ENCODE assay signal across 1 cellular context in the genomic region with DNA sequence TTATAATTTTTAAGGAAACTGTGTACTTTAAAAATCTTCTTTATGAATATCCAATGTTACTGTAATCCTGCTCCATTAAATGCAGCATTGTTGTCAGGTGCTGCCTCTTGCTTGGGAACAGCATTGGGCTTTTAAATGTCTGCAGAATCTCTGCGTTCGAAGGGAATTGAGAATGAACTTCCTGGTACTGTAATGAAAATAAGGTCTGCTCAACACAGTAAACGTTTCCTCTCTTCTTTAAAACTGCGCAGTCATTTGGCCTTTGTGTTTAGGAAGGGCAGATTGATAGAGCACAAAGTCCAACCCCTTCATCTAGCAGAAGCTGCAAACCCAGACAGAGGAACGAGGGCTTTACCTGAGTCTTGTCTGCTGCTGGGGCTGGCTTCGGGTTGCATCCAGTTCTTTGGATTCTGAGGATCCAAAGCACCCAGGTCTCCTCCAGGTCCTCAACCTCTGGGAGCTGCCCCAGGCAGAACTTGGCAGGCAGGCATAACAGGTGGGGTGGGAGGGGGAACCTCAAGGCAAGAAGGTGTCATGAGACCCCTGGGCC.
A peak's percentile ranks its signal among the peaks of the same experiment; 100 is the strongest.
TF ChIP-seq lines count a peak whose summit lies in the region.

No MANE protein-coding gene starts in this region.

TF ChIP-seq in HepG2, 621 proteins besides CTCF, POLR2A, EP300 and RAD21 (continued from another document):
- TF ChIP-seq, protein P1, sequence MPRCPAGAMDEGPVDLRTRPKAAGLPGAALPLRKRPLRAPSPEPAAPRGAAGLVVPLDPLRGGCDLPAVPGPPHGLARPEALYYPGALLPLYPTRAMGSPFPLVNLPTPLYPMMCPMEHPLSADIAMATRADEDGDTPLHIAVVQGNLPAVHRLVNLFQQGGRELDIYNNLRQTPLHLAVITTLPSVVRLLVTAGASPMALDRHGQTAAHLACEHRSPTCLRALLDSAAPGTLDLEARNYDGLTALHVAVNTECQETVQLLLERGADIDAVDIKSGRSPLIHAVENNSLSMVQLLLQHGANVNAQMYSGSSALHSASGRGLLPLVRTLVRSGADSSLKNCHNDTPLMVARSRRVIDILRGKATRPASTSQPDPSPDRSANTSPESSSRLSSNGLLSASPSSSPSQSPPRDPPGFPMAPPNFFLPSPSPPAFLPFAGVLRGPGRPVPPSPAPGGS (CRISPR knock-in tag; IDR thresholded peaks at IDR 0.05), result peak; percentile 20; the same call in 1 of the 2 replicates
- TF ChIP-seq ZNF274 (CRISPR knock-in tag; IDR thresholded peaks at IDR 0.05), result no peak
- TF ChIP-seq, protein P2, sequence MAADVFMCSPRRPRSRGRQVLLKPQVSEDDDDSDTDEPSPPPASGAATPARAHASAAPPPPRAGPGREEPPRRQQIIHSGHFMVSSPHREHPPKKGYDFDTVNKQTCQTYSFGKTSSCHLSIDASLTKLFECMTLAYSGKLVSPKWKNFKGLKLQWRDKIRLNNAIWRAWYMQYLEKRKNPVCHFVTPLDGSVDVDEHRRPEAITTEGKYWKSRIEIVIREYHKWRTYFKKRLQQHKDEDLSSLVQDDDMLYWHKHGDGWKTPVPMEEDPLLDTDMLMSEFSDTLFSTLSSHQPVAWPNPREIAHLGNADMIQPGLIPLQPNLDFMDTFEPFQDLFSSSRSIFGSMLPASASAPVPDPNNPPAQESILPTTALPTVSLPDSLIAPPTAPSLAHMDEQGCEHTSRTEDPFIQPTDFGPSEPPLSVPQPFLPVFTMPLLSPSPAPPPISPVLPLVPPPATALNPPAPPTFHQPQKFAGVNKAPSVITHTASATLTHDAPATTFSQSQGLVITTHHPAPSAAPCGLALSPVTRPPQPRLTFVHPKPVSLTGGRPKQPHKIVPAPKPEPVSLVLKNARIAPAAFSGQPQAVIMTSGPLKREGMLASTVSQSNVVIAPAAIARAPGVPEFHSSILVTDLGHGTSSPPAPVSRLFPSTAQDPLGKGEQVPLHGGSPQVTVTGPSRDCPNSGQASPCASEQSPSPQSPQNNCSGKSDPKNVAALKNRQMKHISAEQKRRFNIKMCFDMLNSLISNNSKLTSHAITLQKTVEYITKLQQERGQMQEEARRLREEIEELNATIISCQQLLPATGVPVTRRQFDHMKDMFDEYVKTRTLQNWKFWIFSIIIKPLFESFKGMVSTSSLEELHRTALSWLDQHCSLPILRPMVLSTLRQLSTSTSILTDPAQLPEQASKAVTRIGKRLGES (CRISPR knock-in tag; IDR thresholded peaks at IDR 0.05; ENCODE audit: borderline replicate concordance), result no peak
- TF ChIP-seq ZNF768 (CRISPR knock-in tag; IDR thresholded peaks at IDR 0.05), result no peak
- TF ChIP-seq, protein P3, sequence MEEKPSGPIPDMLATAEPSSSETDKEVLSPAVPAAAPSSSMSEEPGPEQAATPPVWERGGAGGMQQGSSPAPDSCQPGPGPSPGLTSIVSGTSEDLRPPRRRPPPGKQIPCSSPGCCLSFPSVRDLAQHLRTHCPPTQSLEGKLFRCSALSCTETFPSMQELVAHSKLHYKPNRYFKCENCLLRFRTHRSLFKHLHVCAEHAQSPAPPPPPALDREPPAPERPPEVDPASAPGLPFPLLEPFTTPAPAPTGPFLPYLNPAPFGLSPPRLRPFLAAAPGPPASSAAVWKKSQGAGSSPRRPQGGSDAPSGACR (CRISPR knock-in tag; IDR thresholded peaks at IDR 0.05), result no peak
- TF ChIP-seq, protein P4, sequence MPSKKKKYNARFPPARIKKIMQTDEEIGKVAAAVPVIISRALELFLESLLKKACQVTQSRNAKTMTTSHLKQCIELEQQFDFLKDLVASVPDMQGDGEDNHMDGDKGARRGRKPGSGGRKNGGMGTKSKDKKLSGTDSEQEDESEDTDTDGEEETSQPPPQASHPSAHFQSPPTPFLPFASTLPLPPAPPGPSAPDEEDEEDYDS (CRISPR knock-in tag; IDR thresholded peaks at IDR 0.05), result peak; percentile 77
- TF ChIP-seq HNRNPLL (IDR thresholded peaks at IDR 0.05; ENCODE audit: low read depth, low read length, poor library complexity, severe bottlenecking), result no peak
- TF ChIP-seq SRF (IDR thresholded peaks at IDR 0.05; ENCODE audit: low read depth, low read length), result no peak
- TF ChIP-seq LCORL (IDR thresholded peaks at IDR 0.05), result no peak
- peak; percentile 37; the same call in 1 of the 2 replicates for TF ChIP-seq LCORL (CRISPR knock-in tag; IDR thresholded peaks at IDR 0.05)
- no peak for TF ChIP-seq NONO (IDR thresholded peaks at IDR 0.05)
- TF ChIP-seq NONO (CRISPR knock-in tag; conservative IDR thresholded peaks at IDR 0.05), result no peak
- TF ChIP-seq SOX5 (CRISPR knock-in tag; IDR thresholded peaks at IDR 0.05; ENCODE audit: borderline replicate concordance), result peak; percentile 83; the same call in 1 of the 2 replicates
- TF ChIP-seq, protein P5, sequence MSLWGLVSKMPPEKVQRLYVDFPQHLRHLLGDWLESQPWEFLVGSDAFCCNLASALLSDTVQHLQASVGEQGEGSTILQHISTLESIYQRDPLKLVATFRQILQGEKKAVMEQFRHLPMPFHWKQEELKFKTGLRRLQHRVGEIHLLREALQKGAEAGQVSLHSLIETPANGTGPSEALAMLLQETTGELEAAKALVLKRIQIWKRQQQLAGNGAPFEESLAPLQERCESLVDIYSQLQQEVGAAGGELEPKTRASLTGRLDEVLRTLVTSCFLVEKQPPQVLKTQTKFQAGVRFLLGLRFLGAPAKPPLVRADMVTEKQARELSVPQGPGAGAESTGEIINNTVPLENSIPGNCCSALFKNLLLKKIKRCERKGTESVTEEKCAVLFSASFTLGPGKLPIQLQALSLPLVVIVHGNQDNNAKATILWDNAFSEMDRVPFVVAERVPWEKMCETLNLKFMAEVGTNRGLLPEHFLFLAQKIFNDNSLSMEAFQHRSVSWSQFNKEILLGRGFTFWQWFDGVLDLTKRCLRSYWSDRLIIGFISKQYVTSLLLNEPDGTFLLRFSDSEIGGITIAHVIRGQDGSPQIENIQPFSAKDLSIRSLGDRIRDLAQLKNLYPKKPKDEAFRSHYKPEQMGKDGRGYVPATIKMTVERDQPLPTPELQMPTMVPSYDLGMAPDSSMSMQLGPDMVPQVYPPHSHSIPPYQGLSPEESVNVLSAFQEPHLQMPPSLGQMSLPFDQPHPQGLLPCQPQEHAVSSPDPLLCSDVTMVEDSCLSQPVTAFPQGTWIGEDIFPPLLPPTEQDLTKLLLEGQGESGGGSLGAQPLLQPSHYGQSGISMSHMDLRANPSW (CRISPR knock-in tag; IDR thresholded peaks at IDR 0.05; ENCODE audit: borderline replicate concordance), result no peak
- peak; percentile 85 for TF ChIP-seq SAP130 (CRISPR knock-in tag; IDR thresholded peaks at IDR 0.05; ENCODE audit: low read depth)
- TF ChIP-seq, protein P6, sequence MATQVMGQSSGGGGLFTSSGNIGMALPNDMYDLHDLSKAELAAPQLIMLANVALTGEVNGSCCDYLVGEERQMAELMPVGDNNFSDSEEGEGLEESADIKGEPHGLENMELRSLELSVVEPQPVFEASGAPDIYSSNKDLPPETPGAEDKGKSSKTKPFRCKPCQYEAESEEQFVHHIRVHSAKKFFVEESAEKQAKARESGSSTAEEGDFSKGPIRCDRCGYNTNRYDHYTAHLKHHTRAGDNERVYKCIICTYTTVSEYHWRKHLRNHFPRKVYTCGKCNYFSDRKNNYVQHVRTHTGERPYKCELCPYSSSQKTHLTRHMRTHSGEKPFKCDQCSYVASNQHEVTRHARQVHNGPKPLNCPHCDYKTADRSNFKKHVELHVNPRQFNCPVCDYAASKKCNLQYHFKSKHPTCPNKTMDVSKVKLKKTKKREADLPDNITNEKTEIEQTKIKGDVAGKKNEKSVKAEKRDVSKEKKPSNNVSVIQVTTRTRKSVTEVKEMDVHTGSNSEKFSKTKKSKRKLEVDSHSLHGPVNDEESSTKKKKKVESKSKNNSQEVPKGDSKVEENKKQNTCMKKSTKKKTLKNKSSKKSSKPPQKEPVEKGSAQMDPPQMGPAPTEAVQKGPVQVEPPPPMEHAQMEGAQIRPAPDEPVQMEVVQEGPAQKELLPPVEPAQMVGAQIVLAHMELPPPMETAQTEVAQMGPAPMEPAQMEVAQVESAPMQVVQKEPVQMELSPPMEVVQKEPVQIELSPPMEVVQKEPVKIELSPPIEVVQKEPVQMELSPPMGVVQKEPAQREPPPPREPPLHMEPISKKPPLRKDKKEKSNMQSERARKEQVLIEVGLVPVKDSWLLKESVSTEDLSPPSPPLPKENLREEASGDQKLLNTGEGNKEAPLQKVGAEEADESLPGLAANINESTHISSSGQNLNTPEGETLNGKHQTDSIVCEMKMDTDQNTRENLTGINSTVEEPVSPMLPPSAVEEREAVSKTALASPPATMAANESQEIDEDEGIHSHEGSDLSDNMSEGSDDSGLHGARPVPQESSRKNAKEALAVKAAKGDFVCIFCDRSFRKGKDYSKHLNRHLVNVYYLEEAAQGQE (IDR thresholded peaks at IDR 0.05; ENCODE audit: borderline replicate concordance in 1 of 2, low read depth in 1 of 2, low read length in 2 of 2), result peak in 1 of 2 experiments; percentile 47; a peak in 1 of 4 replicates
- peak; percentile 67; the same call in 1 of the 2 replicates for TF ChIP-seq TARDBP (CRISPR knock-in tag; IDR thresholded peaks at IDR 0.05)
- TF ChIP-seq RFXANK (CRISPR knock-in tag; IDR thresholded peaks at IDR 0.05), result no peak
- TF ChIP-seq MEF2D (CRISPR knock-in tag; IDR thresholded peaks at IDR 0.05), result peak; percentile 77; the same call in 1 of the 2 replicates
- no peak for TF ChIP-seq SUZ12 (IDR thresholded peaks at IDR 0.05; ENCODE audit: low read depth, low read length)
- peak; percentile 68; the same call in 1 of the 2 replicates for TF ChIP-seq NFE2L1 (CRISPR knock-in tag; IDR thresholded peaks at IDR 0.05; ENCODE audit: borderline replicate concordance)
- no peak for TF ChIP-seq ZFP36 (IDR thresholded peaks at IDR 0.05; ENCODE audit: borderline replicate concordance, low read depth, low read length, partially characterized antibody)
- no peak for TF ChIP-seq SMARCC2 (IDR thresholded peaks at IDR 0.05)
- TF ChIP-seq DMAP1 (CRISPR knock-in tag; IDR thresholded peaks at IDR 0.05), result peak; percentile 79
- TF ChIP-seq DNMT1 (CRISPR knock-in tag; IDR thresholded peaks at IDR 0.05), result no peak
- no peak; the same call in 1 of the 2 replicates for TF ChIP-seq KLF9 (CRISPR knock-in tag; IDR thresholded peaks at IDR 0.05; ENCODE audit: low read depth)
- no peak for TF ChIP-seq ZNF44 (CRISPR knock-in tag; IDR thresholded peaks at IDR 0.05)
- no peak for TF ChIP-seq KLF11 (CRISPR knock-in tag; IDR thresholded peaks at IDR 0.05)
- no peak for TF ChIP-seq ZNF143 (CRISPR knock-in tag; IDR thresholded peaks at IDR 0.05)
- no peak for TF ChIP-seq MYC (CRISPR knock-in tag; IDR thresholded peaks at IDR 0.05; ENCODE audit: borderline replicate concordance)
- TF ChIP-seq NCOA2 (CRISPR knock-in tag; IDR thresholded peaks at IDR 0.05), result peak; percentile 74
- TF ChIP-seq MTA3 (CRISPR knock-in tag; IDR thresholded peaks at IDR 0.05), result no peak
- TF ChIP-seq GABPA (IDR thresholded peaks at IDR 0.05; ENCODE audit: low read depth, low read length), result no peak
- TF ChIP-seq GABPA (CRISPR knock-in tag; IDR thresholded peaks at IDR 0.05; ENCODE audit: low read depth), result no peak
- TF ChIP-seq KLF12 (CRISPR knock-in tag; IDR thresholded peaks at IDR 0.05; ENCODE audit: borderline replicate concordance), result no peak
- no peak for TF ChIP-seq ZNF543 (CRISPR knock-in tag; IDR thresholded peaks at IDR 0.05)
- peak; percentile 13; the same call in 1 of the 2 replicates for TF ChIP-seq ZNF460 (CRISPR knock-in tag; IDR thresholded peaks at IDR 0.05; ENCODE audit: borderline replicate concordance)
- TF ChIP-seq ELF4 (CRISPR knock-in tag; IDR thresholded peaks at IDR 0.05; ENCODE audit: borderline replicate concordance), result peak; percentile 83; the same call in 1 of the 2 replicates
- TF ChIP-seq ASH2L (IDR thresholded peaks at IDR 0.05; ENCODE audit: insufficient read length, low read depth, low read length), result peak; percentile 90
- TF ChIP-seq ZNF549 (CRISPR knock-in tag; IDR thresholded peaks at IDR 0.05), result no peak
- TF ChIP-seq, protein P7, sequence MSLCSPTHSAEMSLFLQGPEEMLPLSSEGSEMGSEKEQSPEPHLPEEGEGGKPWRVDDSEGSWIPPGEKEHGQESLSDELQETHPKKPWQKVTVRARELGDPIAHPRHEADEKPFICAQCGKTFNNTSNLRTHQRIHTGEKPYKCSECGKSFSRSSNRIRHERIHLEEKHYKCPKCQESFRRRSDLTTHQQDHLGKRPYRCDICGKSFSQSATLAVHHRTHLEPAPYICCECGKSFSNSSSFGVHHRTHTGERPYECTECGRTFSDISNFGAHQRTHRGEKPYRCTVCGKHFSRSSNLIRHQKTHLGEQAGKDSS (CRISPR knock-in tag; IDR thresholded peaks at IDR 0.05; ENCODE audit: borderline replicate concordance, low read depth), result no peak
- TF ChIP-seq, protein P8, sequence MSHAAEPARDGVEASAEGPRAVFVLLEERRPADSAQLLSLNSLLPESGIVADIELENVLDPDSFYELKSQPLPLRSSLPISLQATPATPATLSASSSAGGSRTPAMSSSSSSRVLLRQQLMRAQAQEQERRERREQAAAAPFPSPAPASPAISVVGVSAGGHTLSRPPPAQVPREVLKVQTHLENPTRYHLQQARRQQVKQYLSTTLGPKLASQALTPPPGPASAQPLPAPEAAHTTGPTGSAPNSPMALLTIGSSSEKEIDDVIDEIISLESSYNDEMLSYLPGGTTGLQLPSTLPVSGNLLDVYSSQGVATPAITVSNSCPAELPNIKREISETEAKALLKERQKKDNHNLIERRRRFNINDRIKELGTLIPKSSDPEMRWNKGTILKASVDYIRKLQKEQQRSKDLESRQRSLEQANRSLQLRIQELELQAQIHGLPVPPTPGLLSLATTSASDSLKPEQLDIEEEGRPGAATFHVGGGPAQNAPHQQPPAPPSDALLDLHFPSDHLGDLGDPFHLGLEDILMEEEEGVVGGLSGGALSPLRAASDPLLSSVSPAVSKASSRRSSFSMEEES (CRISPR knock-in tag; IDR thresholded peaks at IDR 0.05), result peak; percentile 47; the same call in 1 of the 2 replicates
- no peak for TF ChIP-seq TOE1 (CRISPR knock-in tag; IDR thresholded peaks at IDR 0.05)
